In genomic region chr22:41524283-41524682, GRCh38 we compare ENCODE assay signal across 1 cellular context.
TF ChIP-seq lines count a peak whose summit lies in the region.

No MANE protein-coding gene starts in this region.

TF ChIP-seq in HEK293, 187 proteins besides CTCF, POLR2A, EP300 and RAD21 (continued from another document):
- TF ChIP-seq ATF2 (tag by site-specific recombination; IDR thresholded peaks at IDR 0.05; ENCODE audit: low read depth) (no peak), ZBTB26 (tag by site-specific recombination; optimal IDR thresholded peaks at IDR 0.05) (no peak), ZNF521 (tag by site-specific recombination; IDR thresholded peaks at IDR 0.05) (no peak), KLF16 (tag by site-specific recombination; IDR thresholded peaks at IDR 0.05) (no peak), KLF17 (tag by site-specific recombination; IDR thresholded peaks at IDR 0.05) (no peak), ZNF473 (tag by site-specific recombination; IDR thresholded peaks at IDR 0.05) (no peak), ZBTB1 (tag by site-specific recombination; IDR thresholded peaks at IDR 0.05) (no peak), ZNF777 (tag by site-specific recombination; IDR thresholded peaks at IDR 0.05; ENCODE audit: borderline replicate concordance) (no peak), ZNF549 (tag by site-specific recombination; IDR thresholded peaks at IDR 0.05) (no peak)
